ENCODE assay signal across 8 cellular contexts in the genomic region with DNA sequence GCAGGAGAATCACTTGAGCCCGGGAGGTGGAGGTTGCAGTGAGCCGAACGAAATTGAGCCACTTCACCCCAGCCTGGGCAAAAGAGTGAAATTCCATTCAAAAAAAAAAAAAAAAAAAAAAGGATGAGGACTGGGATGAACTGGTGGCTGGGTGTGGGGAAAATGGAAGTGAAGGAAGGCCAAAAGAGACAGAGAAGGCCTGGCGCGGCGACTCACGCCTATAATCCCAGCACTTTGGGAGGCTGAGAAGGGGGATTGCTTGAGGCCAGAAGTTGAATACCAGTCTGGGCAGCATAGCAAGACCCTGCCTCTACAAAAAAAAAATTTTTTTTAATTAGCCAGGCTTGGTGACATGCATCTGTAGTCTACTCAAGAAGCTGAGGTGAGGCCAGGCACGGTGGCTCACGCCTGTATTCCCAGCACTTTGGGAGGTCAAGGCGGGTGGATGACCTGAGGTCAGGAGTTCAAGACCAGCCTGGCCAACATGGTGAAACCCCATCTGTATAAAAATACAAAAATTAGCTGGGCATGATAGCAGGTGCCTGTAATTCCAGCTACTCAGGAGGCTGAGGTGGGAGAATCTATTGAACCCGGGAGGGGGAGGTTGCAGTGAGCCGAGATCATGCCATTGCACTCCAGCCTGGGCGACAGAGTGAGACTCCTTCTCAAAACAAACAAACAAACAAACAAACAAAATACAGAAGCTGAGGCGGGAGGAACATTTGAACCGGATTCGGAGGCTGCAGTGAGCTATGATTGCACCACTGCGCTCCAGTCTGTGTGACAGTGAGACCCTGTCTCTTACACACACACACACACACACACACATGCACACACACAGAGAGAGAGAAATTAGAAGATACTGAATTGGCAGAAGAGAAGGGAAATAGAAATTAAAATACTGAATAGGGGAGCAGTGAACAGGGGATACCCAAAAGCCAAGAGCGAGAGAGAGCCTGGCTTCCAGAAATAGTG. TPM values are rescaled to one million over a fixed set of nuclear protein-coding genes. Genes with fewer than 3 reads are reported as not detected.
DNase-seq lines count a peak whose midpoint lies in the region; ATAC-seq, FAIRE-seq and TF ChIP-seq lines count a peak whose summit lies in the region.
"Not testable (repeated sequence)": the region's sequence is repeated elsewhere in the genome, so short reads cannot be mapped to it uniquely, and the experiment has no call there.
"Had no signal": no experiment of that assay in that cellular context is flagged by ENCODE, and none has a peak within 500 bp of the region (broad histone marks: within the 10 kb centered on the region; RNA-seq: fewer than 3 reads in every experiment).

No MANE protein-coding gene starts in this region.

- in situ Hi-C loops in HepG2 (cut with HindIII; ENCODE audit: extremely low pct_ligation_motif_present, low pct_unique_long_range_greater_than_20kb), result not testable (repeated sequence)

- not testable (repeated sequence) for TF ChIP-seq EP300 in HepG2 (IDR thresholded peaks at IDR 0.05; ENCODE audit: low read depth in 2 of 2, low read length in 2 of 2); HepG2 (CRISPR knock-in tag; IDR thresholded peaks at IDR 0.05; ENCODE audit: borderline replicate concordance)

- H3K4me1 ChIP-seq in endothelial cell of umbilical vein (ENCODE audit: control insufficient read depth, extremely low read depth, insufficient read depth, low read length), result peaks cover 55% of the 10 kb centered on the region
- H3K4me1 ChIP-seq in HepG2 (ENCODE audit: insufficient read depth, low read length), result peaks cover 58% of the 10 kb centered on the region
- peaks cover 52% of the 10 kb centered on the region for H3K4me1 ChIP-seq in skeletal muscle satellite cell (ENCODE audit: control insufficient read depth, insufficient read depth, low read length)

- DNase-seq in EH (ENCODE audit: low read depth), result peak; percentile 62
- DNase-seq in RWPE1 (ENCODE audit: low spot score); endothelial cell of umbilical vein (ENCODE audit: low read depth, low spot score); HepG2 (ENCODE audit: low spot score): not testable (repeated sequence)
- peak; percentile 43 for DNase-seq in astrocyte of the hippocampus (ENCODE audit: low read depth, low spot score)

- intact Hi-C loops in endothelial cell of umbilical vein (cut with micrococcal nuclease); HepG2 (cut with micrococcal nuclease; ENCODE audit: unreplicated experiment): not testable (repeated sequence)

- TF ChIP-seq RAD21 in HepG2 (CRISPR knock-in tag; IDR thresholded peaks at IDR 0.05), result not testable (repeated sequence)

- ATAC-seq in HepG2, result not testable (repeated sequence)

- peak overlapping the region; percentile 63 for H3K4me2 ChIP-seq in endothelial cell of umbilical vein (ENCODE audit: insufficient read depth, low read length)
- H3K4me2 ChIP-seq in HepG2 (ENCODE audit: low read depth, low read length), result not testable (repeated sequence)
- H3K4me2 ChIP-seq in skeletal muscle satellite cell (ENCODE audit: low read length), result peak overlapping the region; percentile 70

- H3K79me2 ChIP-seq in endothelial cell of umbilical vein (ENCODE audit: control insufficient read depth, insufficient read depth, low read length), result peaks cover 35% of the 10 kb centered on the region
- not testable (repeated sequence) for H3K79me2 ChIP-seq in HepG2 (ENCODE audit: insufficient read depth, low read length)

- not testable (repeated sequence) for FAIRE-seq in endothelial cell of umbilical vein (lab: Jason Lieb, UNC); HepG2 (lab: Jason Lieb, UNC)

- H3K27ac ChIP-seq in RWPE1, result peak overlapping the region; percentile 47
- not testable (repeated sequence) for H3K27ac ChIP-seq in endothelial cell of umbilical vein (ENCODE audit: insufficient read depth, low read depth, low read length); HepG2 (ENCODE audit: extremely low read length, insufficient read depth, low read length)

- H3K36me3 ChIP-seq in endothelial cell of umbilical vein (ENCODE audit: control insufficient read depth in 2 of 2, extremely low read depth in 1 of 2, insufficient read depth in 2 of 2, low read length in 2 of 2) (peaks cover 44 to 66% of the 10 kb centered on the region in 2 experiments), HepG2 (replicated peaks in 1 of 2; ENCODE audit: control insufficient read depth in 1 of 2, insufficient read depth in 2 of 2, low read length in 2 of 2) (peaks cover 20 to 72% of the 10 kb centered on the region in 2 experiments), skeletal muscle satellite cell (ENCODE audit: insufficient read depth, low read length) (peaks cover 72% of the 10 kb centered on the region)

- TF ChIP-seq CTCF in RWPE1 (conservative IDR thresholded peaks at IDR 0.05; ENCODE audit: low read depth); endothelial cell of umbilical vein (IDR thresholded peaks at IDR 0.05; ENCODE audit: extremely low read depth in 1 of 2, insufficient read depth in 1 of 2, low read depth in 1 of 2, low read length in 2 of 2); HepG2 (CRISPR knock-in tag; IDR thresholded peaks at IDR 0.05): not testable (repeated sequence)

- not testable (repeated sequence) for H4K20me1 ChIP-seq in endothelial cell of umbilical vein (replicated peaks; ENCODE audit: control insufficient read depth, extremely low read depth, insufficient read depth, low read length)
- peaks cover 71% of the 10 kb centered on the region; the same call in 1 of the 2 replicates for H4K20me1 ChIP-seq in HepG2 (ENCODE audit: insufficient read depth, low read length)

- H3K9me3 ChIP-seq in endothelial cell of umbilical vein (replicated peaks; ENCODE audit: control insufficient read depth, insufficient read depth, low read length); HepG2 (ENCODE audit: low read length); skeletal muscle satellite cell (replicated peaks; ENCODE audit: low read length): not testable (repeated sequence)

- H2AFZ ChIP-seq in endothelial cell of umbilical vein (ENCODE audit: low read depth, low read length); HepG2 (ENCODE audit: low read length): not testable (repeated sequence)

- H3K9ac ChIP-seq in endothelial cell of umbilical vein (replicated peaks; ENCODE audit: extremely low read depth, insufficient read depth, low read length) (peak overlapping the region; percentile 27), skeletal muscle satellite cell (ENCODE audit: low read depth, low read length) (peak overlapping the region; percentile 33)
- H3K9ac ChIP-seq in HepG2 (ENCODE audit: insufficient read depth, low read depth, low read length), result not testable (repeated sequence)

- not testable (repeated sequence) for BruUV-seq in endothelial cell of umbilical vein (replicated peaks; lab: Mats Ljungman, UMichigan); HepG2 (replicated peaks; lab: Mats Ljungman, UMichigan)

- H3K9me1 ChIP-seq in endothelial cell of umbilical vein (replicated peaks; ENCODE audit: control insufficient read depth, extremely low read depth, insufficient read depth, low read length), result not testable (repeated sequence)

- WGBS in HepG2 (ENCODE audit: low lambda C conversion rate), result 88% methylated on average over 18 of the region's 18 CpGs

- not testable (repeated sequence) for H3K4me3 ChIP-seq in endothelial cell of umbilical vein (replicated peaks in 1 of 3; ENCODE audit: insufficient read depth in 1 of 3, low read depth in 1 of 3, low read length in 3 of 3); HepG2 (replicated peaks in 1 of 3; ENCODE audit: insufficient read depth in 1 of 3, low read depth in 2 of 3, low read length in 3 of 3)
- peak overlapping the region; percentile 38 for H3K4me3 ChIP-seq in skeletal muscle satellite cell (ENCODE audit: low read length)

- not testable (repeated sequence) for H3K27me3 ChIP-seq in endothelial cell of umbilical vein (ENCODE audit: control insufficient read depth in 2 of 2, insufficient read depth in 2 of 2, low read length in 2 of 2); HepG2 (ENCODE audit: control insufficient read depth in 1 of 2, insufficient read depth in 2 of 2, low read length in 2 of 2); skeletal muscle satellite cell (ENCODE audit: control insufficient read depth, insufficient read depth, low read length)

- dilution Hi-C loops in endothelial cell of umbilical vein (cut with MboI; ENCODE audit: extremely low pct_ligation_motif_present, low sequenced_read_pairs), result not testable (repeated sequence)

- CTCF ChIA-PET in RWPE1 (lab: Yijun Ruan, JAX) (interaction anchor here (0.6 to 0.8 kb wide), 2 partner anchors 38 to 308 kb away, joined by 3 read pairs; no protein-coding TSS in a partner anchor), endothelial cell of umbilical vein (lab: Charles Lee) (interaction anchor here (0.7 to 3.2 kb wide), 7 partner anchors 10 to 60 kb away, joined by 3 to 8 read pairs (median 6); no protein-coding TSS in a partner anchor)
- CTCF ChIA-PET in HepG2 (lab: Yijun Ruan, JAX; ENCODE audit: low intra/inter-chr PET ratio, low total read pairs), result not testable (repeated sequence)

- TF ChIP-seq POLR2A in endothelial cell of umbilical vein (IDR thresholded peaks at IDR 0.05; ENCODE audit: low read depth, low read length); HepG2 (IDR thresholded peaks at IDR 0.05; ENCODE audit: insufficient read depth in 1 of 2, low read depth in 2 of 2, low read length in 2 of 2): not testable (repeated sequence)

- POLR2A ChIA-PET in RWPE1 (lab: Yijun Ruan, JAX; ENCODE audit: low non-redundant PET), result not testable (repeated sequence)
- POLR2A ChIA-PET in endothelial cell of umbilical vein (lab: Charles Lee), result interaction anchor here (0.6 to 5.5 kb wide), 13 partner anchors 10 to 960 kb away, joined by 3 to 26 read pairs (median 5); a partner anchor contains a TSS
- POLR2A ChIA-PET in HepG2 (lab: Yijun Ruan, JAX), result interaction anchor here (1.3 kb wide), 1 partner anchor 11 kb away, joined by 3 read pairs; no protein-coding TSS in a partner anchor

RNA-seq across cellular contexts. Expression of a gene that starts 6.0 kb away (rescaled TPM):
- total RNA-seq in endothelial cell of umbilical vein (2,296 and 2,645 TPM in 2 replicates), HepG2 (2016; rRNA removed; fragmentation: Illumina TruSeq; extraction: Trizol) (9.2 and 21.2 TPM in 2 replicates)
- polyA plus RNA-seq in endothelial cell of umbilical vein (4,637 and 5,683 TPM in 2 replicates), HepG2 (2011; rRNA removed) (1,576 and 2,365 TPM in 2 replicates)
- polyA plus RNA-seq in endothelial cell of umbilical vein (2011; cell fraction: cytosol; rRNA removed), result 3,941 and 4,610 TPM in 2 replicates
- 2,230 and 2,366 TPM in 2 replicates for polyA plus RNA-seq in endothelial cell of umbilical vein (2011; cell fraction: nucleus; rRNA removed)
- 3,488 and 3,747 TPM in 2 replicates for polyA plus RNA-seq in endothelial cell of umbilical vein (2012)
- 3,663 and 4,731 TPM in 2 replicates for polyA minus RNA-seq in endothelial cell of umbilical vein
- 2.8 TPM for polyA minus RNA-seq in endothelial cell of umbilical vein (2011; cell fraction: cytosol; rRNA and poly(A)+ RNA removed)
- 786 and 802 TPM in 2 replicates for polyA minus RNA-seq in endothelial cell of umbilical vein (2011; cell fraction: nucleus; rRNA and poly(A)+ RNA removed)
- total RNA-seq in HepG2 (2016; cell fraction: cytosol; rRNA removed; fragmentation: Illumina TruSeq; extraction: Trizol; ENCODE audit: low read depth), result 3.3 and 3.6 TPM in 2 replicates
- total RNA-seq in HepG2 (2016; cell fraction: insoluble cytoplasmic fraction; rRNA removed; fragmentation: Illumina TruSeq; extraction: Trizol), result 8.0 and 21.0 TPM in 2 replicates
- total RNA-seq in HepG2 (2016; cell fraction: membrane; rRNA removed; fragmentation: Illumina TruSeq; extraction: Trizol), result 8.0 and 9.1 TPM in 2 replicates
- total RNA-seq in HepG2 (2016; cell fraction: nucleus; rRNA removed; fragmentation: Illumina TruSeq; extraction: Trizol), result 18.0 and 20.9 TPM in 2 replicates
- 1,491 and 1,809 TPM in 2 replicates for polyA plus RNA-seq in HepG2 (2011; cell fraction: cytosol; rRNA removed)
- polyA plus RNA-seq in HepG2 (2011; cell fraction: nucleus; rRNA removed), result 562 and 817 TPM in 2 replicates
- 545 and 706 TPM in 2 replicates for polyA plus RNA-seq in HepG2 (2012)
- 3.7 and 4.4 TPM in 2 replicates for polyA plus RNA-seq in HepG2 (2016; cell fraction: cytosol; fragmentation: Illumina TruSeq; extraction: Trizol; ENCODE audit: low read depth)
- polyA plus RNA-seq in HepG2 (2016; cell fraction: insoluble cytoplasmic fraction; fragmentation: Illumina TruSeq; extraction: Trizol; ENCODE audit: low read depth), result 9.1 and 11.4 TPM in 2 replicates
- 6.1 and 6.8 TPM in 2 replicates for polyA plus RNA-seq in HepG2 (2016; cell fraction: membrane; fragmentation: Illumina TruSeq; extraction: Trizol; ENCODE audit: low read depth)
- 38.3 and 38.7 TPM in 2 replicates for polyA plus RNA-seq in HepG2 (2016; cell fraction: nucleus; fragmentation: Illumina TruSeq; extraction: Trizol; ENCODE audit: insufficient read depth, low read depth)
- polyA minus RNA-seq in HepG2 (2011; rRNA and poly(A)+ RNA removed; ENCODE audit: low replicate concordance), result 6.3 and 1,949 TPM in 2 replicates
- 904 and 1,305 TPM in 2 replicates for polyA minus RNA-seq in HepG2 (2011; cell fraction: cytosol; rRNA and poly(A)+ RNA removed)
- 242 and 430 TPM in 2 replicates for polyA minus RNA-seq in HepG2 (2011; cell fraction: nucleus; rRNA and poly(A)+ RNA removed)
- 1,333 and 2,370 TPM in 2 replicates for total RNA-seq in skeletal muscle satellite cell (2012; rRNA removed)

RNA-seq across cellular contexts. Expression of a gene that starts 21.4 kb away (rescaled TPM):
- total RNA-seq in endothelial cell of umbilical vein, result 70.9 and 93.3 TPM in 2 replicates
- polyA plus RNA-seq in endothelial cell of umbilical vein, result 82.8 and 106 TPM in 2 replicates
- 139 and 140 TPM in 2 replicates for polyA plus RNA-seq in endothelial cell of umbilical vein (2011; cell fraction: cytosol; rRNA removed)
- 68.1 and 78.9 TPM in 2 replicates for polyA plus RNA-seq in endothelial cell of umbilical vein (2011; cell fraction: nucleus; rRNA removed)
- 127 and 166 TPM in 2 replicates for polyA plus RNA-seq in endothelial cell of umbilical vein (2012)
- 67.4 and 70.2 TPM in 2 replicates for polyA minus RNA-seq in endothelial cell of umbilical vein
- 37.6 TPM for polyA minus RNA-seq in endothelial cell of umbilical vein (2011; cell fraction: cytosol; rRNA and poly(A)+ RNA removed)
- 7.4 and 8.7 TPM in 2 replicates for polyA minus RNA-seq in endothelial cell of umbilical vein (2011; cell fraction: nucleus; rRNA and poly(A)+ RNA removed)
- 57.5 and 77.9 TPM in 2 replicates for total RNA-seq in HepG2 (2016; rRNA removed; fragmentation: Illumina TruSeq; extraction: Trizol)
- total RNA-seq in HepG2 (2016; cell fraction: cytosol; rRNA removed; fragmentation: Illumina TruSeq; extraction: Trizol; ENCODE audit: low read depth), result 12.5 and 16.2 TPM in 2 replicates
- 61.5 and 77.2 TPM in 2 replicates for total RNA-seq in HepG2 (2016; cell fraction: insoluble cytoplasmic fraction; rRNA removed; fragmentation: Illumina TruSeq; extraction: Trizol)
- 27.8 and 28.9 TPM in 2 replicates for total RNA-seq in HepG2 (2016; cell fraction: membrane; rRNA removed; fragmentation: Illumina TruSeq; extraction: Trizol)
- total RNA-seq in HepG2 (2016; cell fraction: nucleus; rRNA removed; fragmentation: Illumina TruSeq; extraction: Trizol), result 21.6 and 22.0 TPM in 2 replicates
- polyA plus RNA-seq in HepG2 (2011; rRNA removed), result 65.2 and 68.1 TPM in 2 replicates
- polyA plus RNA-seq in HepG2 (2011; cell fraction: cytosol; rRNA removed), result 72.3 and 73.9 TPM in 2 replicates
- 36.3 and 39.1 TPM in 2 replicates for polyA plus RNA-seq in HepG2 (2011; cell fraction: nucleus; rRNA removed)
- 37.2 and 44.1 TPM in 2 replicates for polyA plus RNA-seq in HepG2 (2012)
- 12.3 and 17.5 TPM in 2 replicates for polyA plus RNA-seq in HepG2 (2016; cell fraction: cytosol; fragmentation: Illumina TruSeq; extraction: Trizol; ENCODE audit: low read depth)
- 79.7 and 84.4 TPM in 2 replicates for polyA plus RNA-seq in HepG2 (2016; cell fraction: insoluble cytoplasmic fraction; fragmentation: Illumina TruSeq; extraction: Trizol; ENCODE audit: low read depth)
- polyA plus RNA-seq in HepG2 (2016; cell fraction: membrane; fragmentation: Illumina TruSeq; extraction: Trizol; ENCODE audit: low read depth), result 20.4 and 24.4 TPM in 2 replicates
- polyA plus RNA-seq in HepG2 (2016; cell fraction: nucleus; fragmentation: Illumina TruSeq; extraction: Trizol; ENCODE audit: insufficient read depth, low read depth), result 37.5 and 48.7 TPM in 2 replicates
- polyA minus RNA-seq in HepG2 (2011; rRNA and poly(A)+ RNA removed; ENCODE audit: low replicate concordance), result 27.0 and 72.1 TPM in 2 replicates
- 13.5 and 15.9 TPM in 2 replicates for polyA minus RNA-seq in HepG2 (2011; cell fraction: cytosol; rRNA and poly(A)+ RNA removed)
- 6.6 and 8.1 TPM in 2 replicates for polyA minus RNA-seq in HepG2 (2011; cell fraction: nucleus; rRNA and poly(A)+ RNA removed)
- total RNA-seq in skeletal muscle satellite cell (2012; rRNA removed), result 160 and 168 TPM in 2 replicates

RNA-seq across cellular contexts. Expression of a gene that starts 32.5 kb away (rescaled TPM):
- total RNA-seq in endothelial cell of umbilical vein (not detected in 2 replicates), HepG2 (2016; rRNA removed; fragmentation: Illumina TruSeq; extraction: Trizol) (0.10 and 0.46 TPM in 2 replicates)
- polyA plus RNA-seq in endothelial cell of umbilical vein (0.03 TPM in 1 of 2 replicates, not detected in the other), HepG2 (2011; rRNA removed) (0.12 and 0.21 TPM in 2 replicates)
- polyA plus RNA-seq in endothelial cell of umbilical vein (2011; cell fraction: cytosol; rRNA removed), result not detected in 2 replicates
- polyA plus RNA-seq in endothelial cell of umbilical vein (2011; cell fraction: nucleus; rRNA removed), result not detected in 2 replicates
- not detected in 2 replicates for polyA plus RNA-seq in endothelial cell of umbilical vein (2012)
- polyA minus RNA-seq in endothelial cell of umbilical vein, result not detected in 2 replicates
- not detected for polyA minus RNA-seq in endothelial cell of umbilical vein (2011; cell fraction: cytosol; rRNA and poly(A)+ RNA removed)
- not detected in 2 replicates for polyA minus RNA-seq in endothelial cell of umbilical vein (2011; cell fraction: nucleus; rRNA and poly(A)+ RNA removed)
- 0.18 TPM in 1 of 2 replicates, not detected in the other for total RNA-seq in HepG2 (2016; cell fraction: cytosol; rRNA removed; fragmentation: Illumina TruSeq; extraction: Trizol; ENCODE audit: low read depth)
- 0.52 TPM in 1 of 2 replicates, not detected in the other for total RNA-seq in HepG2 (2016; cell fraction: insoluble cytoplasmic fraction; rRNA removed; fragmentation: Illumina TruSeq; extraction: Trizol)
- total RNA-seq in HepG2 (2016; cell fraction: membrane; rRNA removed; fragmentation: Illumina TruSeq; extraction: Trizol), result 0.10 and 0.15 TPM in 2 replicates
- 0.44 and 0.78 TPM in 2 replicates for total RNA-seq in HepG2 (2016; cell fraction: nucleus; rRNA removed; fragmentation: Illumina TruSeq; extraction: Trizol)
- 0.12 and 0.23 TPM in 2 replicates for polyA plus RNA-seq in HepG2 (2011; cell fraction: cytosol; rRNA removed)
- 0.40 and 0.96 TPM in 2 replicates for polyA plus RNA-seq in HepG2 (2011; cell fraction: nucleus; rRNA removed)
- polyA plus RNA-seq in HepG2 (2012), result 0.09 and 0.31 TPM in 2 replicates
- 0.06 and 0.09 TPM in 2 replicates for polyA plus RNA-seq in HepG2 (2016; cell fraction: cytosol; fragmentation: Illumina TruSeq; extraction: Trizol; ENCODE audit: low read depth)
- 0.15 and 0.16 TPM in 2 replicates for polyA plus RNA-seq in HepG2 (2016; cell fraction: insoluble cytoplasmic fraction; fragmentation: Illumina TruSeq; extraction: Trizol; ENCODE audit: low read depth)
- 0.08 TPM in 1 of 2 replicates, not detected in the other for polyA plus RNA-seq in HepG2 (2016; cell fraction: membrane; fragmentation: Illumina TruSeq; extraction: Trizol; ENCODE audit: low read depth)
- 0.99 and 1.4 TPM in 2 replicates for polyA plus RNA-seq in HepG2 (2016; cell fraction: nucleus; fragmentation: Illumina TruSeq; extraction: Trizol; ENCODE audit: insufficient read depth, low read depth)
- polyA minus RNA-seq in HepG2 (2011; rRNA and poly(A)+ RNA removed; ENCODE audit: low replicate concordance), result 0.14 and 0.16 TPM in 2 replicates
- polyA minus RNA-seq in HepG2 (2011; cell fraction: cytosol; rRNA and poly(A)+ RNA removed), result 0.69 and 0.88 TPM in 2 replicates
- polyA minus RNA-seq in HepG2 (2011; cell fraction: nucleus; rRNA and poly(A)+ RNA removed), result not detected in 2 replicates
- 0.22 and 2.8 TPM in 2 replicates for total RNA-seq in skeletal muscle satellite cell (2012; rRNA removed)

RNA-seq across cellular contexts. Expression of a gene that starts 47.2 kb away (rescaled TPM):
- total RNA-seq in endothelial cell of umbilical vein (not detected in 2 replicates), HepG2 (2016; rRNA removed; fragmentation: Illumina TruSeq; extraction: Trizol) (not detected in 2 replicates)
- polyA plus RNA-seq in endothelial cell of umbilical vein (not detected in 2 replicates), HepG2 (2011; rRNA removed) (0.04 TPM in 1 of 2 replicates, not detected in the other)
- not detected in 2 replicates for polyA plus RNA-seq in endothelial cell of umbilical vein (2011; cell fraction: cytosol; rRNA removed)
- not detected in 2 replicates for polyA plus RNA-seq in endothelial cell of umbilical vein (2011; cell fraction: nucleus; rRNA removed)
- not detected in 2 replicates for polyA plus RNA-seq in endothelial cell of umbilical vein (2012)
- not detected in 2 replicates for polyA minus RNA-seq in endothelial cell of umbilical vein
- polyA minus RNA-seq in endothelial cell of umbilical vein (2011; cell fraction: cytosol; rRNA and poly(A)+ RNA removed), result not detected
- polyA minus RNA-seq in endothelial cell of umbilical vein (2011; cell fraction: nucleus; rRNA and poly(A)+ RNA removed), result not detected in 2 replicates
- total RNA-seq in HepG2 (2016; cell fraction: cytosol; rRNA removed; fragmentation: Illumina TruSeq; extraction: Trizol; ENCODE audit: low read depth), result not detected in 2 replicates
- not detected in 2 replicates for total RNA-seq in HepG2 (2016; cell fraction: insoluble cytoplasmic fraction; rRNA removed; fragmentation: Illumina TruSeq; extraction: Trizol)
- not detected in 2 replicates for total RNA-seq in HepG2 (2016; cell fraction: membrane; rRNA removed; fragmentation: Illumina TruSeq; extraction: Trizol)
- total RNA-seq in HepG2 (2016; cell fraction: nucleus; rRNA removed; fragmentation: Illumina TruSeq; extraction: Trizol), result not detected in 2 replicates
- 0.04 and 0.05 TPM in 2 replicates for polyA plus RNA-seq in HepG2 (2011; cell fraction: cytosol; rRNA removed)
- polyA plus RNA-seq in HepG2 (2011; cell fraction: nucleus; rRNA removed), result 0.24 and 0.34 TPM in 2 replicates
- 0.12 TPM in 1 of 2 replicates, not detected in the other for polyA plus RNA-seq in HepG2 (2012)
- not detected in 2 replicates for polyA plus RNA-seq in HepG2 (2016; cell fraction: cytosol; fragmentation: Illumina TruSeq; extraction: Trizol; ENCODE audit: low read depth)
- polyA plus RNA-seq in HepG2 (2016; cell fraction: insoluble cytoplasmic fraction; fragmentation: Illumina TruSeq; extraction: Trizol; ENCODE audit: low read depth), result not detected in 2 replicates
- polyA plus RNA-seq in HepG2 (2016; cell fraction: membrane; fragmentation: Illumina TruSeq; extraction: Trizol; ENCODE audit: low read depth), result not detected in 2 replicates
- polyA plus RNA-seq in HepG2 (2016; cell fraction: nucleus; fragmentation: Illumina TruSeq; extraction: Trizol; ENCODE audit: insufficient read depth, low read depth), result not detected in 2 replicates
- not detected in 2 replicates for polyA minus RNA-seq in HepG2 (2011; rRNA and poly(A)+ RNA removed; ENCODE audit: low replicate concordance)
- polyA minus RNA-seq in HepG2 (2011; cell fraction: cytosol; rRNA and poly(A)+ RNA removed), result not detected in 2 replicates
- not detected in 2 replicates for polyA minus RNA-seq in HepG2 (2011; cell fraction: nucleus; rRNA and poly(A)+ RNA removed)
- not detected in 2 replicates for total RNA-seq in skeletal muscle satellite cell (2012; rRNA removed)
- total RNA-seq: A673, Daoy had no signal

RNA-seq across cellular contexts. Expression of a gene that starts 47.6 kb away (rescaled TPM):
- 21.8 and 25.1 TPM in 2 replicates for total RNA-seq in endothelial cell of umbilical vein
- 1.9 and 2.3 TPM in 2 replicates for polyA plus RNA-seq in endothelial cell of umbilical vein
- polyA plus RNA-seq in endothelial cell of umbilical vein (2011; cell fraction: cytosol; rRNA removed), result 2.6 and 3.3 TPM in 2 replicates
- 8.6 and 10.1 TPM in 2 replicates for polyA plus RNA-seq in endothelial cell of umbilical vein (2011; cell fraction: nucleus; rRNA removed)
- 6.5 and 7.6 TPM in 2 replicates for polyA plus RNA-seq in endothelial cell of umbilical vein (2012)
- 10.9 and 17.3 TPM in 2 replicates for polyA minus RNA-seq in endothelial cell of umbilical vein
- polyA minus RNA-seq in endothelial cell of umbilical vein (2011; cell fraction: cytosol; rRNA and poly(A)+ RNA removed), result 6.0 TPM
- 6.4 and 7.9 TPM in 2 replicates for polyA minus RNA-seq in endothelial cell of umbilical vein (2011; cell fraction: nucleus; rRNA and poly(A)+ RNA removed)
- 7.1 and 8.1 TPM in 2 replicates for total RNA-seq in HepG2 (2016; rRNA removed; fragmentation: Illumina TruSeq; extraction: Trizol)
- total RNA-seq in HepG2 (2016; cell fraction: cytosol; rRNA removed; fragmentation: Illumina TruSeq; extraction: Trizol; ENCODE audit: low read depth), result 0.51 and 0.88 TPM in 2 replicates
- 7.1 and 7.5 TPM in 2 replicates for total RNA-seq in HepG2 (2016; cell fraction: insoluble cytoplasmic fraction; rRNA removed; fragmentation: Illumina TruSeq; extraction: Trizol)
- total RNA-seq in HepG2 (2016; cell fraction: membrane; rRNA removed; fragmentation: Illumina TruSeq; extraction: Trizol), result 2.1 and 2.7 TPM in 2 replicates
- 5.7 and 8.6 TPM in 2 replicates for total RNA-seq in HepG2 (2016; cell fraction: nucleus; rRNA removed; fragmentation: Illumina TruSeq; extraction: Trizol)
- polyA plus RNA-seq in HepG2 (2011; rRNA removed), result 3.0 and 3.2 TPM in 2 replicates
- polyA plus RNA-seq in HepG2 (2011; cell fraction: cytosol; rRNA removed), result 1.3 and 1.8 TPM in 2 replicates
- 10.1 and 11.0 TPM in 2 replicates for polyA plus RNA-seq in HepG2 (2011; cell fraction: nucleus; rRNA removed)
- polyA plus RNA-seq in HepG2 (2012), result 9.5 and 9.7 TPM in 2 replicates
- polyA plus RNA-seq in HepG2 (2016; cell fraction: cytosol; fragmentation: Illumina TruSeq; extraction: Trizol; ENCODE audit: low read depth), result 0.27 and 0.32 TPM in 2 replicates
- 2.6 and 3.8 TPM in 2 replicates for polyA plus RNA-seq in HepG2 (2016; cell fraction: insoluble cytoplasmic fraction; fragmentation: Illumina TruSeq; extraction: Trizol; ENCODE audit: low read depth)
- 0.63 and 0.71 TPM in 2 replicates for polyA plus RNA-seq in HepG2 (2016; cell fraction: membrane; fragmentation: Illumina TruSeq; extraction: Trizol; ENCODE audit: low read depth)
- polyA plus RNA-seq in HepG2 (2016; cell fraction: nucleus; fragmentation: Illumina TruSeq; extraction: Trizol; ENCODE audit: insufficient read depth, low read depth), result 10.0 and 15.0 TPM in 2 replicates
- 14.7 and 16.6 TPM in 2 replicates for polyA minus RNA-seq in HepG2 (2011; rRNA and poly(A)+ RNA removed; ENCODE audit: low replicate concordance)
- 3.3 and 5.4 TPM in 2 replicates for polyA minus RNA-seq in HepG2 (2011; cell fraction: cytosol; rRNA and poly(A)+ RNA removed)
- polyA minus RNA-seq in HepG2 (2011; cell fraction: nucleus; rRNA and poly(A)+ RNA removed), result 8.6 and 9.3 TPM in 2 replicates
- total RNA-seq in skeletal muscle satellite cell (2012; rRNA removed), result 8.3 and 8.4 TPM in 2 replicates

Comparison
In these comparisons a context has a peak if more than half of its experiments do, and no peak if none do; other contexts are left out.
1. RNA of a gene that starts 6.0 kb away (total RNA-seq): 2,296 to 2,645 TPM in endothelial cell of umbilical vein; 3.3 to 21.2 TPM in HepG2; every median in the first group is over 100 times any median in the second.